31 cellular contexts compared by ENCODE assay signal in genomic region chr2:194621945-194622344, GRCh38.
"Had no signal": no experiment of that assay in that cellular context is flagged by ENCODE, and none has a peak within 500 bp of the region (broad histone marks: within the 10 kb centered on the region; RNA-seq: fewer than 3 reads in every experiment).

No MANE protein-coding gene starts in this region.

- DNase-seq: hippocampal formation; immature natural killer cell; kidney; left colon; left lung; lower lobe of right lung; mammary epithelial cell; mesenchymal stem cell; naive thymus-derived CD8-positive, alpha-beta T cell; occipital lobe; psoas muscle; right lobe of liver; stimulated activated CD4-positive, alpha-beta T cell treated with anti-CD3 and anti-CD28 coated beads, Interleukin-1b, Interleukin-23, amount 100 ng/mL, for 48 hours; stimulated activated CD4-positive, alpha-beta T cell treated with anti-CD3 and anti-CD28 coated beads, Interleukin-2, amount 100 ng/mL, for 48 hours; stimulated activated CD4-positive, alpha-beta T cell treated with anti-CD3 and anti-CD28 coated beads, Interleukin-4, amount 100 ng/mL, for 4 hours; stimulated activated CD8-positive, alpha-beta memory T cell treated with anti-CD3 and anti-CD28 coated beads, Interleukin-4, amount 100 ng/mL, for 48 hours; stimulated activated naive CD4-positive, alpha-beta T cell treated with Interleukin-2 at 50 U/mL for 16 hours; stimulated activated naive CD8-positive, alpha-beta T cell treated with anti-CD3 and anti-CD28 coated beads, Interleukin-15, amount 100 ng/mL, for 72 hours; substantia nigra; testis; thyroid gland; transverse colon; upper lobe of left lung had no signal

- FAIRE-seq: islet of Langerhans, kidney had no signal

- H3K27me3 ChIP-seq: left lung, neutrophil, right lobe of liver, testis, thyroid gland, transverse colon, upper lobe of left lung, vagina had no signal

- H3K4me3 Mint-ChIP-seq: immature natural killer cell; naive thymus-derived CD8-positive, alpha-beta T cell; nephron; neural crest cell; stimulated activated memory B cell treated with anti-CD40 and anti-IgM and Interleukin-4, amounts not matched to agents 10 μg/mL and 1 μg/mL and 100 μg/mL, for 72 hours; stimulated activated naive CD8-positive, alpha-beta T cell treated with anti-CD3 and anti-CD28 coated beads, Interleukin-15, amount 100 ng/mL, for 72 hours had no signal

- H3K9me3 ChIP-seq: left lung, lower lobe of right lung, neutrophil, psoas muscle, right lobe of liver, testis, thyroid gland, transverse colon, upper lobe of left lung, vagina had no signal

- H3K9me3 Mint-ChIP-seq: nephron; neural crest cell; stimulated activated memory B cell treated with anti-CD40 and anti-IgM and Interleukin-4, amounts not matched to agents 10 μg/mL and 1 μg/mL and 100 μg/mL, for 72 hours; stimulated activated naive CD8-positive, alpha-beta T cell treated with anti-CD3 and anti-CD28 coated beads, Interleukin-15, amount 100 ng/mL, for 72 hours had no signal

- H3K4me1 Mint-ChIP-seq: immature natural killer cell; naive thymus-derived CD8-positive, alpha-beta T cell; nephron; neural crest cell; stimulated activated memory B cell treated with anti-CD40 and anti-IgM and Interleukin-4, amounts not matched to agents 10 μg/mL and 1 μg/mL and 100 μg/mL, for 72 hours; stimulated activated naive CD8-positive, alpha-beta T cell treated with anti-CD3 and anti-CD28 coated beads, Interleukin-15, amount 100 ng/mL, for 72 hours had no signal

- H3K27ac Mint-ChIP-seq: immature natural killer cell; naive thymus-derived CD8-positive, alpha-beta T cell; nephron; stimulated activated memory B cell treated with anti-CD40 and anti-IgM and Interleukin-4, amounts not matched to agents 10 μg/mL and 1 μg/mL and 100 μg/mL, for 72 hours; stimulated activated naive CD8-positive, alpha-beta T cell treated with anti-CD3 and anti-CD28 coated beads, Interleukin-15, amount 100 ng/mL, for 72 hours had no signal

- H3K27ac ChIP-seq: left lung, lower lobe of right lung, neutrophil, parathyroid adenoma, psoas muscle, right lobe of liver, testis, thyroid gland, transverse colon, upper lobe of left lung, vagina had no signal

- H3K27me3 Mint-ChIP-seq: naive thymus-derived CD8-positive, alpha-beta T cell; stimulated activated memory B cell treated with anti-CD40 and anti-IgM and Interleukin-4, amounts not matched to agents 10 μg/mL and 1 μg/mL and 100 μg/mL, for 72 hours; stimulated activated naive CD8-positive, alpha-beta T cell treated with anti-CD3 and anti-CD28 coated beads, Interleukin-15, amount 100 ng/mL, for 72 hours had no signal

- H3K79me2 ChIP-seq: parathyroid adenoma had no signal

- H3K36me3 ChIP-seq: left lung, lower lobe of right lung, neutrophil, right lobe of liver, thyroid gland, transverse colon, upper lobe of left lung, vagina had no signal

- H3K4me3 ChIP-seq: left lung, lower lobe of right lung, psoas muscle, right lobe of liver, smooth muscle cell, testis, thyroid gland, transverse colon, upper lobe of left lung, vagina had no signal

- H3K36me3 Mint-ChIP-seq: immature natural killer cell; naive thymus-derived CD8-positive, alpha-beta T cell; stimulated activated memory B cell treated with anti-CD40 and anti-IgM and Interleukin-4, amounts not matched to agents 10 μg/mL and 1 μg/mL and 100 μg/mL, for 72 hours had no signal

- H3K4me2 ChIP-seq: smooth muscle cell had no signal

- H3K9ac ChIP-seq: parathyroid adenoma had no signal

- ATAC-seq: left colon; left lung; lower lobe of right lung; naive thymus-derived CD8-positive, alpha-beta T cell; psoas muscle; right lobe of liver; stimulated activated memory B cell treated with anti-CD40 and anti-IgM and Interleukin-4, amounts not matched to agents 10 μg/mL and 1 μg/mL and 100 μg/mL, for 72 hours; stimulated activated naive CD8-positive, alpha-beta T cell treated with anti-CD3 and anti-CD28 coated beads, Interleukin-15, amount 100 ng/mL, for 72 hours had no signal

- H2AFZ ChIP-seq: parathyroid adenoma had no signal

- H3K4me1 ChIP-seq: left lung, lower lobe of right lung, parathyroid adenoma, psoas muscle, right lobe of liver, testis, thyroid gland, transverse colon, upper lobe of left lung, vagina had no signal
